ENCODE assay signal across 26 cellular contexts in the genomic region with DNA sequence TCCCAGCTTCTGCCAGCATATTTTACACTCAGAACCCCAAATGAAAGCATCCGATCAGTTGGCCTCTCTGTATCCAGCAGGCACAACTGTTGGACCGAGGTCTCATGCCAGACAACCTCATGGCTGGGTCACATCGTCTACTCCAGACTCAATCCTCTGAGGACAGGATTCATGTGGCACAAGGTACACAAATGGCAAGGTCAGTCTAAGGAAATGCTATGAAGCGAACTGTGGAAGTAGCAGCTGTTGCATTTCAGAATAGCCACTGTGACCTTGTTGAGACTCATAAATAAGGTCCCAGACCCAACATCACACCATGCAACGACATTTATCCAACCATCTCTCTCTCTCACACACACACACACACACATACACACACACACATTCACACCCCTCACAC. TPM values are rescaled to one million over a fixed set of nuclear protein-coding genes. Genes with fewer than 3 reads are reported as not detected.
"Had no signal": no experiment of that assay in that cellular context is flagged by ENCODE, and none has a peak within 500 bp of the region (broad histone marks: within the 10 kb centered on the region; RNA-seq: fewer than 3 reads in every experiment).

No MANE protein-coding gene starts in this region.

- H3K36me3 ChIP-seq: adrenal gland had no signal

- H3K9me3 Mint-ChIP-seq: activated CD4-positive, alpha-beta memory T cell treated with anti-CD3 and anti-CD28 coated beads, Interleukin-2, amount 10 ng/mL, durations not matched to agents 7 days and 5 days; activated naive CD8-positive, alpha-beta T cell treated with anti-CD3 and anti-CD28 coated beads, Interleukin-2, amount 10 ng/mL, durations not matched to agents 7 days and 5 days had no signal

- H3K27me3 ChIP-seq: adrenal gland had no signal

- H3K4me1 Mint-ChIP-seq: activated CD4-positive, alpha-beta memory T cell treated with anti-CD3 and anti-CD28 coated beads, Interleukin-2, amount 10 ng/mL, durations not matched to agents 7 days and 5 days; activated CD4-positive, alpha-beta T cell treated with anti-CD3 and anti-CD28 coated beads for 36 hours; activated naive CD8-positive, alpha-beta T cell treated with anti-CD3 and anti-CD28 coated beads, Interleukin-2, amount 10 ng/mL, durations not matched to agents 7 days and 5 days had no signal

- H3K36me3 Mint-ChIP-seq: activated naive CD8-positive, alpha-beta T cell treated with anti-CD3 and anti-CD28 coated beads, Interleukin-2, amount 10 ng/mL, durations not matched to agents 7 days and 5 days had no signal

- ATAC-seq: activated CD4-positive, alpha-beta T cell treated with anti-CD3 and anti-CD28 coated beads for 36 hours; K562; Right ventricle myocardium inferior had no signal

- H3K9me3 ChIP-seq: adrenal gland had no signal

- DNase-seq: activated CD4-positive, alpha-beta memory T cell treated with anti-CD3 and anti-CD28 coated beads, Interleukin-2, amount 10 ng/mL, durations not matched to agents 7 days and 5 days; activated CD4-positive, alpha-beta T cell treated with anti-CD3 and anti-CD28 coated beads for 36 hours; activated CD4-positive, alpha-beta T cell treated with anti-CD3 and anti-CD28 coated beads, Interleukin-2, amount 50 U/mL, for 1 hour; activated CD8-positive, alpha-beta memory T cell treated with anti-CD3 and anti-CD28 coated beads, Interleukin-2, amount 50 U/mL, for 4 hours; activated naive CD4-positive, alpha-beta T cell treated with anti-CD3 and anti-CD28 coated beads, Interleukin-2, amount 50 U/mL, for 16 hours; activated naive CD8-positive, alpha-beta T cell treated with anti-CD3 and anti-CD28 coated beads, Interleukin-2, amount 10 ng/mL, durations not matched to agents 7 days and 5 days; adrenal gland; anterior cingulate cortex; Karpas-422; MM.1S; NCI-H1105; NCI-H1436; NCI-H1694 treated with DMSO at 0.1 percent for 48 hours; NCI-H2029 treated with DMSO at 0.1 percent for 48 hours; NCI-H345; NCI-H510A; NCI-H526 treated with DMSO at 0.1 percent for 48 hours; NCI-H82; RPMI8226; T-helper 1 cell had no signal

- H3K4me3 Mint-ChIP-seq: activated CD4-positive, alpha-beta memory T cell treated with anti-CD3 and anti-CD28 coated beads, Interleukin-2, amount 10 ng/mL, durations not matched to agents 7 days and 5 days; activated CD4-positive, alpha-beta T cell treated with anti-CD3 and anti-CD28 coated beads for 36 hours; activated naive CD8-positive, alpha-beta T cell treated with anti-CD3 and anti-CD28 coated beads, Interleukin-2, amount 10 ng/mL, durations not matched to agents 7 days and 5 days had no signal

- H3K4me1 ChIP-seq: adrenal gland had no signal

- H3K4me3 ChIP-seq: adrenal gland, K562, SK-N-MC had no signal

- H3K27ac ChIP-seq: adrenal gland, SK-N-MC, VCaP had no signal

- FAIRE-seq: K562 had no signal

- H3K27ac Mint-ChIP-seq: activated CD4-positive, alpha-beta memory T cell treated with anti-CD3 and anti-CD28 coated beads, Interleukin-2, amount 10 ng/mL, durations not matched to agents 7 days and 5 days; activated CD4-positive, alpha-beta T cell treated with anti-CD3 and anti-CD28 coated beads for 36 hours; activated naive CD8-positive, alpha-beta T cell treated with anti-CD3 and anti-CD28 coated beads, Interleukin-2, amount 10 ng/mL, durations not matched to agents 7 days and 5 days had no signal

RNA-seq across cellular contexts. Expression of a gene that starts 46.5 kb away (rescaled TPM):
- total RNA-seq: activated CD4-positive, alpha-beta memory T cell treated with anti-CD3 and anti-CD28 coated beads, Interleukin-2, amount 10 ng/mL, durations not matched to agents 7 days and 5 days; activated CD4-positive, alpha-beta T cell treated with anti-CD3 and anti-CD28 coated beads for 36 hours; activated naive CD8-positive, alpha-beta T cell treated with anti-CD3 and anti-CD28 coated beads, Interleukin-2, amount 10 ng/mL, durations not matched to agents 7 days and 5 days; adrenal gland; K562; OCI-LY7; Right ventricle myocardium inferior; T-helper 2 cell treated with Interferon-gamma antibody and Interleukin-4, amounts not matched to agents 100 ng/mL and 5 ng/mL, for 36 hours had no signal
- polyA plus RNA-seq: K562 had no signal
